16 cellular contexts compared by ENCODE assay signal in genomic region chr21:44038063-44038462, GRCh38. TPM values are rescaled to one million over a fixed set of nuclear protein-coding genes. Genes with fewer than 3 reads are reported as not detected.
DNase-seq lines count a peak whose midpoint lies in the region; ATAC-seq lines count a peak whose summit lies in the region.
"Had no signal": no experiment of that assay in that cellular context is flagged by ENCODE, and none has a peak within 500 bp of the region (broad histone marks: within the 10 kb centered on the region; RNA-seq: fewer than 3 reads in every experiment).

No MANE protein-coding gene starts in this region.

- H3K27ac Mint-ChIP-seq in activated CD4-positive, alpha-beta T cell treated with anti-CD3 and anti-CD28 coated beads for 36 hours: peak overlapping the region; percentile 66
- peak overlapping the region; percentile 53 for H3K27ac Mint-ChIP-seq in stimulated activated naive CD8-positive, alpha-beta T cell treated with anti-CD3 and anti-CD28 coated beads, Interleukin-15, Interleukin-2, amounts not matched to agents 100 ng/mL and 50 ng/mL, for 24 hours
- peak overlapping the region; percentile 31 for H3K27ac Mint-ChIP-seq in memory B cell
- peak overlapping the region; percentile 69 for H3K27ac Mint-ChIP-seq in stimulated activated naive B cell treated with anti-CD40 and anti-IgM and Interleukin-4, amounts not matched to agents 10 μg/mL and 1 μg/mL and 100 μg/mL, for 72 hours

- no peak for ATAC-seq in activated CD4-positive, alpha-beta T cell treated with anti-CD3 and anti-CD28 coated beads for 36 hours
- ATAC-seq in stimulated activated naive CD8-positive, alpha-beta T cell treated with anti-CD3 and anti-CD28 coated beads, Interleukin-15, Interleukin-2, amounts not matched to agents 100 U/mL and 50 U/mL, for 24 hours: no peak
- ATAC-seq in memory B cell (ENCODE audit: low read depth) (no peak), left ventricle myocardium superior (no peak)
- ATAC-seq in stimulated activated naive B cell treated with anti-CD40 and anti-IgM and Interleukin-4, amounts not matched to agents 10 μg/mL and 1 μg/mL and 100 μg/mL, for 72 hours (replicated peaks): no peak
- ATAC-seq: CD8-positive, alpha-beta T cell had no signal

- POLR2A ChIA-PET in activated CD4-positive, alpha-beta T cell treated with anti-CD3 and anti-CD28 coated beads for 36 hours (lab: Charles Lee): no interaction called here

- no peaks in the 10 kb centered on the region for H3K27me3 Mint-ChIP-seq in activated CD4-positive, alpha-beta T cell treated with anti-CD3 and anti-CD28 coated beads for 36 hours
- no peaks in the 10 kb centered on the region for H3K27me3 Mint-ChIP-seq in stimulated activated naive CD8-positive, alpha-beta T cell treated with anti-CD3 and anti-CD28 coated beads, Interleukin-15, Interleukin-2, amounts not matched to agents 100 ng/mL and 50 ng/mL, for 24 hours
- H3K27me3 Mint-ChIP-seq in memory B cell: no peaks in the 10 kb centered on the region
- H3K27me3 Mint-ChIP-seq in stimulated activated naive B cell treated with anti-CD40 and anti-IgM and Interleukin-4, amounts not matched to agents 10 μg/mL and 1 μg/mL and 100 μg/mL, for 72 hours: no peaks in the 10 kb centered on the region

- H3K36me3 Mint-ChIP-seq in activated CD4-positive, alpha-beta T cell treated with anti-CD3 and anti-CD28 coated beads for 36 hours (ENCODE audit: low read depth): peaks cover 45% of the 10 kb centered on the region
- peaks cover 70% of the 10 kb centered on the region for H3K36me3 Mint-ChIP-seq in stimulated activated naive CD8-positive, alpha-beta T cell treated with anti-CD3 and anti-CD28 coated beads, Interleukin-15, Interleukin-2, amounts not matched to agents 100 ng/mL and 50 ng/mL, for 24 hours (ENCODE audit: low read depth)
- peaks cover 41% of the 10 kb centered on the region for H3K36me3 Mint-ChIP-seq in memory B cell
- peaks cover 37 to 63% of the 10 kb centered on the region in 2 donors for H3K36me3 Mint-ChIP-seq in stimulated activated naive B cell treated with anti-CD40 and anti-IgM and Interleukin-4, amounts not matched to agents 10 μg/mL and 1 μg/mL and 100 μg/mL, for 72 hours

- intact Hi-C loops in activated CD4-positive, alpha-beta T cell treated with anti-CD3 and anti-CD28 coated beads for 36 hours (cut with DNase I, micrococcal nuclease): loop anchor here (2.0 to 5.0 kb wide), 2 partner anchors 27 to 61 kb away; no protein-coding TSS in a partner anchor
- intact Hi-C loops in left ventricle myocardium superior (cut with micrococcal nuclease): no loop called here

- DNase-seq in activated CD4-positive, alpha-beta T cell treated with anti-CD3 and anti-CD28 coated beads for 36 hours: no peak
- DNase-seq in activated CD4-positive, alpha-beta T cell treated with anti-CD3 and anti-CD28 coated beads, Interleukin-2, amount 50 U/mL, for 1 hour: no peak
- no peak for DNase-seq in stimulated activated naive CD8-positive, alpha-beta T cell treated with anti-CD3 and anti-CD28 coated beads, Interleukin-15, Interleukin-2, amounts not matched to agents 100 U/mL and 50 U/mL, for 24 hours
- DNase-seq in memory B cell (ENCODE audit: low spot score in 2 of 2) (no peak), left ventricle myocardium superior (no peak), NCI-H1105 (lab: John Stamatoyannopoulos, UW) (no peak)
- DNase-seq in stimulated activated naive B cell treated with anti-CD40 and anti-IgM and Interleukin-4, amounts not matched to agents 10 μg/mL and 1 μg/mL and 100 μg/mL, for 72 hours: no peak
- DNase-seq: BE2C; CD8-positive, alpha-beta T cell; DMS79 treated with DMSO at 0.1 percent for 48 hours; KG1; NCI-H1048; NCI-H146; NCI-H510A treated with DMSO at 0.1 percent for 48 hours; PC-9 had no signal

- peaks cover 12% of the 10 kb centered on the region for H3K4me1 Mint-ChIP-seq in activated CD4-positive, alpha-beta T cell treated with anti-CD3 and anti-CD28 coated beads for 36 hours
- H3K4me1 Mint-ChIP-seq in stimulated activated naive CD8-positive, alpha-beta T cell treated with anti-CD3 and anti-CD28 coated beads, Interleukin-15, Interleukin-2, amounts not matched to agents 100 ng/mL and 50 ng/mL, for 24 hours (ENCODE audit: low read depth): peaks cover 5% of the 10 kb centered on the region
- peaks cover 9% of the 10 kb centered on the region for H3K4me1 Mint-ChIP-seq in memory B cell
- H3K4me1 Mint-ChIP-seq in stimulated activated naive B cell treated with anti-CD40 and anti-IgM and Interleukin-4, amounts not matched to agents 10 μg/mL and 1 μg/mL and 100 μg/mL, for 72 hours: peaks cover 0 to 9% of the 10 kb centered on the region in 2 donors

- no peaks in the 10 kb centered on the region for H3K9me3 Mint-ChIP-seq in activated CD4-positive, alpha-beta T cell treated with anti-CD3 and anti-CD28 coated beads for 36 hours (ENCODE audit: low read depth)
- H3K9me3 Mint-ChIP-seq in stimulated activated naive CD8-positive, alpha-beta T cell treated with anti-CD3 and anti-CD28 coated beads, Interleukin-15, Interleukin-2, amounts not matched to agents 100 ng/mL and 50 ng/mL, for 24 hours: no peaks in the 10 kb centered on the region
- H3K9me3 Mint-ChIP-seq in memory B cell: no peaks in the 10 kb centered on the region
- no peaks in the 10 kb centered on the region for H3K9me3 Mint-ChIP-seq in stimulated activated naive B cell treated with anti-CD40 and anti-IgM and Interleukin-4, amounts not matched to agents 10 μg/mL and 1 μg/mL and 100 μg/mL, for 72 hours
- H3K9me3 Mint-ChIP-seq: CD8-positive, alpha-beta T cell had no signal

- no peak overlapping the region for H3K4me3 Mint-ChIP-seq in activated CD4-positive, alpha-beta T cell treated with anti-CD3 and anti-CD28 coated beads for 36 hours
- H3K4me3 Mint-ChIP-seq in stimulated activated naive CD8-positive, alpha-beta T cell treated with anti-CD3 and anti-CD28 coated beads, Interleukin-15, Interleukin-2, amounts not matched to agents 100 ng/mL and 50 ng/mL, for 24 hours: no peak overlapping the region
- H3K4me3 Mint-ChIP-seq in memory B cell: no peak overlapping the region
- H3K4me3 Mint-ChIP-seq in stimulated activated naive B cell treated with anti-CD40 and anti-IgM and Interleukin-4, amounts not matched to agents 10 μg/mL and 1 μg/mL and 100 μg/mL, for 72 hours: no peak overlapping the region
- H3K4me3 Mint-ChIP-seq: CD8-positive, alpha-beta T cell had no signal

- CTCF ChIA-PET in activated CD4-positive, alpha-beta T cell treated with anti-CD3 and anti-CD28 coated beads for 36 hours (lab: Charles Lee): interaction anchor here (0.8 kb wide), 1 partner anchor 10 kb away, joined by 4 read pairs; no protein-coding TSS in a partner anchor

RNA-seq across cellular contexts. Expression of gene TRAPPC10, which starts 26.0 kb away (rescaled TPM):
- 10 to 100 TPM; 40.2 to 58.7 TPM for total RNA-seq in activated CD4-positive, alpha-beta T cell treated with anti-CD3 and anti-CD28 coated beads for 36 hours
- 17.5 TPM for total RNA-seq in left ventricle myocardium superior
